Comparison of ENCODE assay signal across 16 cellular contexts in the genomic region with DNA sequence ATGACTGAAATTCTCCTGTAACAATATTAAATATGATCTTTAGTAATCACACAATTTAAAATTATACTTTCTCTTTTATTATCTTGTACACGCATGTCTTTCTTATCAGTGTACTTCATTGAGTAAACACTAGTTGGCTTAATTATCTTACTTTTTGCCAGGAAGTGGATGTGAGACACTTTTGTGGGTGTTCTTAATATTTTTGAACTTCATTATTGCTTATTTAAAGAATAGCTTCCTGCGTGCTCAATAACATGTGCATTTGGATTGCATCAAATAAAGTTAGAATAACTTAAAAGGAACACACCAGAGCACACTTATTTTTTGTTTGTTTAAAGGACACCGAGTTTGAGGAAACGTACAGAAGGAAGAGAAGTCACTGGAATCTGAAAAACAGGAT.
DNase-seq lines count a peak whose midpoint lies in the region; ATAC-seq and TF ChIP-seq lines count a peak whose summit lies in the region.
"Had no signal": no experiment of that assay in that cellular context is flagged by ENCODE, and none has a peak within 500 bp of the region (broad histone marks: within the 10 kb centered on the region; RNA-seq: fewer than 3 reads in every experiment).

No MANE protein-coding gene starts in this region.

- H3K4me3 Mint-ChIP-seq in MCF 10A (ENCODE audit: unreplicated experiment), result no peak overlapping the region
- H3K4me3 Mint-ChIP-seq in effector memory CD8-positive, alpha-beta T cell, result no peak overlapping the region
- H3K4me3 Mint-ChIP-seq: CD4-positive, alpha-beta memory T cell had no signal

- H3K4me3 ChIP-seq in breast epithelium (no peak overlapping the region), mammary epithelial cell (replicated peaks in 1 of 3; ENCODE audit: insufficient read depth in 1 of 3, low read depth in 2 of 3, low read length in 3 of 3) (no peak overlapping the region)
- H3K4me3 ChIP-seq: Peyer's patch had no signal

- in situ Hi-C loops in mammary epithelial cell (cut with MboI; ENCODE audit: low sequenced_read_pairs in 2 of 2), result no loop called here

- CTCF ChIA-PET in MCF 10A (lab: Yijun Ruan, JAX) (interaction anchor here (0.6 kb wide), 1 partner anchor 126 kb away, joined by 3 read pairs; no protein-coding TSS in a partner anchor), mammary epithelial cell (lab: Charles Lee; ENCODE audit: low non-redundant PET) (no interaction called here)

- no peaks in the 10 kb centered on the region for H3K4me1 Mint-ChIP-seq in MCF 10A (ENCODE audit: insufficient read depth, unreplicated experiment)
- no peaks in the 10 kb centered on the region for H3K4me1 Mint-ChIP-seq in effector memory CD8-positive, alpha-beta T cell (ENCODE audit: low read depth in 2 of 2)
- H3K4me1 Mint-ChIP-seq: CD4-positive, alpha-beta memory T cell had no signal

- H3K27ac ChIP-seq in breast epithelium (no peak overlapping the region), mammary epithelial cell (ENCODE audit: insufficient read depth, low read depth, low read length) (peak overlapping the region; percentile 49), foreskin keratinocyte (peak overlapping the region; percentile 1), caudate nucleus (ENCODE audit: low read depth, low read length) (no peak overlapping the region)
- H3K27ac ChIP-seq: Peyer's patch had no signal

- no peaks in the 10 kb centered on the region for H3K36me3 Mint-ChIP-seq in MCF 10A (ENCODE audit: insufficient read depth, unreplicated experiment)
- no peaks in the 10 kb centered on the region for H3K36me3 Mint-ChIP-seq in effector memory CD8-positive, alpha-beta T cell (ENCODE audit: insufficient read depth)
- H3K36me3 Mint-ChIP-seq: CD4-positive, alpha-beta memory T cell had no signal

- no peaks in the 10 kb centered on the region for H3K27me3 ChIP-seq in breast epithelium
- no peaks in the 10 kb centered on the region for H3K27me3 ChIP-seq in mammary epithelial cell (ENCODE audit: insufficient read depth, low read length)
- H3K27me3 ChIP-seq in foreskin keratinocyte, result no peaks in the 10 kb centered on the region
- H3K27me3 ChIP-seq: Peyer's patch had no signal

- TF ChIP-seq POLR2A in breast epithelium (IDR thresholded peaks at IDR 0.05), result no peak

- no peaks in the 10 kb centered on the region for H3K27me3 Mint-ChIP-seq in MCF 10A (ENCODE audit: insufficient read depth, unreplicated experiment)
- H3K27me3 Mint-ChIP-seq in effector memory CD8-positive, alpha-beta T cell, result no peaks in the 10 kb centered on the region
- H3K27me3 Mint-ChIP-seq: CD4-positive, alpha-beta memory T cell had no signal

- H3K9ac ChIP-seq in mammary epithelial cell (ENCODE audit: insufficient read depth, low read length), result no peak overlapping the region

- POLR2A ChIA-PET in MCF 10A (lab: Yijun Ruan, JAX), result interaction anchor here (0.7 kb wide), 2 partner anchors 66 to 402 kb away, joined by 3 to 4 read pairs; no protein-coding TSS in a partner anchor

- TF ChIP-seq CTCF in MCF 10A (IDR thresholded peaks at IDR 0.05; ENCODE audit: unreplicated experiment) (no peak), breast epithelium (IDR thresholded peaks at IDR 0.05) (no peak), mammary epithelial cell (conservative IDR thresholded peaks at IDR 0.05 in 1 of 2, IDR thresholded peaks at IDR 0.05 in 1 of 2; ENCODE audit: extremely low read depth in 1 of 2, insufficient read depth in 1 of 2, low read depth in 1 of 2, low read length in 2 of 2) (no peak), foreskin keratinocyte (conservative IDR thresholded peaks at IDR 0.05) (no peak)

- BruUV-seq in MCF 10A (replicated peaks; lab: Mats Ljungman, UMichigan) (no TSS peak), mammary epithelial cell (replicated peaks; lab: Mats Ljungman, UMichigan) (TSS peak; percentile 3)

- no peaks in the 10 kb centered on the region for H4K20me1 ChIP-seq in mammary epithelial cell (ENCODE audit: insufficient read depth, low read length)

- H3K79me2 ChIP-seq in mammary epithelial cell (ENCODE audit: insufficient read depth, low read length), result no peaks in the 10 kb centered on the region

- intact Hi-C loops in MCF 10A (cut with micrococcal nuclease), result no loop called here
- intact Hi-C loops in breast epithelium (cut with DNase I; ENCODE audit: low total_unique reads), result no loop called here
- intact Hi-C loops in mammary epithelial cell (cut with micrococcal nuclease), result no loop called here

- H3K27ac Mint-ChIP-seq in MCF 10A (ENCODE audit: low read depth, unreplicated experiment), result peak overlapping the region; percentile 50
- H3K27ac Mint-ChIP-seq in effector memory CD8-positive, alpha-beta T cell, result no peak overlapping the region
- H3K27ac Mint-ChIP-seq: CD4-positive, alpha-beta memory T cell had no signal

- dilution Hi-C loops in mammary epithelial cell (cut with HindIII; ENCODE audit: low sequenced_read_pairs), result no loop called here

- no peaks in the 10 kb centered on the region for H3K36me3 ChIP-seq in breast epithelium
- no peaks in the 10 kb centered on the region for H3K36me3 ChIP-seq in mammary epithelial cell (ENCODE audit: insufficient read depth, low read length)
- H3K36me3 ChIP-seq: Peyer's patch had no signal

- H3K4me2 ChIP-seq in mammary epithelial cell (ENCODE audit: insufficient read depth, low read depth, low read length), result peak overlapping the region; percentile 51

- H3K9me3 ChIP-seq in breast epithelium, result no peaks in the 10 kb centered on the region
- H3K9me3 ChIP-seq in mammary epithelial cell (replicated peaks; ENCODE audit: insufficient read depth, low read length), result peaks cover 2% of the 10 kb centered on the region
- H3K9me3 ChIP-seq: Peyer's patch had no signal

- WGBS in mammary epithelial cell (ENCODE audit: low coverage, missing lambda C conversion rate), result 97% methylated on average over 4 of the region's 4 CpGs

- no peak for DNase-seq in MCF 10A (ENCODE audit: unreplicated experiment)
- no peak for DNase-seq in breast epithelium (ENCODE audit: low spot score in 2 of 2)
- no peak for DNase-seq in mammary epithelial cell
- DNase-seq in foreskin keratinocyte, result no peak
- DNase-seq in effector memory CD8-positive, alpha-beta T cell, result no peak
- no peak for DNase-seq in medulla oblongata (ENCODE audit: extremely low spot score)
- DNase-seq in caudate nucleus (lab: John Stamatoyannopoulos, UW), result no peak
- no peak for DNase-seq in NCI-H2081 (lab: John Stamatoyannopoulos, UW)
- DNase-seq: 8988T; CD4-positive, alpha-beta memory T cell; DMS79; KG1; NCI-H2107; NCI-H524 treated with DMSO at 0.1 percent for 48 hours; Peyer's patch; SHP77 treated with DMSO at 0.1 percent for 48 hours had no signal

- H3K9me3 Mint-ChIP-seq in MCF 10A (ENCODE audit: unreplicated experiment), result no peaks in the 10 kb centered on the region
- H3K9me3 Mint-ChIP-seq in effector memory CD8-positive, alpha-beta T cell, result peaks cover 0 to 4% of the 10 kb centered on the region in 2 donors

- ATAC-seq in foreskin keratinocyte, result no peak
- ATAC-seq in effector memory CD8-positive, alpha-beta T cell (replicated peaks), result no peak

- no peak overlapping the region for H2AFZ ChIP-seq in mammary epithelial cell (ENCODE audit: low read depth, low read length)

- no peaks in the 10 kb centered on the region for H3K4me1 ChIP-seq in breast epithelium
- H3K4me1 ChIP-seq in mammary epithelial cell (ENCODE audit: insufficient read depth, low read length), result peaks cover 9% of the 10 kb centered on the region
- H3K4me1 ChIP-seq in foreskin keratinocyte, result peaks cover 22% of the 10 kb centered on the region
- H3K4me1 ChIP-seq: Peyer's patch had no signal

Comparison
In these comparisons a context has a peak if more than half of its experiments do, and no peak if none do; other contexts are left out.
1. H3K27ac ChIP-seq: peak in mammary epithelial cell (single experiment) and foreskin keratinocyte (single experiment); none in breast epithelium (0 of 2) and caudate nucleus (single experiment).